10 cellular contexts compared by ENCODE assay signal in the genomic region with DNA sequence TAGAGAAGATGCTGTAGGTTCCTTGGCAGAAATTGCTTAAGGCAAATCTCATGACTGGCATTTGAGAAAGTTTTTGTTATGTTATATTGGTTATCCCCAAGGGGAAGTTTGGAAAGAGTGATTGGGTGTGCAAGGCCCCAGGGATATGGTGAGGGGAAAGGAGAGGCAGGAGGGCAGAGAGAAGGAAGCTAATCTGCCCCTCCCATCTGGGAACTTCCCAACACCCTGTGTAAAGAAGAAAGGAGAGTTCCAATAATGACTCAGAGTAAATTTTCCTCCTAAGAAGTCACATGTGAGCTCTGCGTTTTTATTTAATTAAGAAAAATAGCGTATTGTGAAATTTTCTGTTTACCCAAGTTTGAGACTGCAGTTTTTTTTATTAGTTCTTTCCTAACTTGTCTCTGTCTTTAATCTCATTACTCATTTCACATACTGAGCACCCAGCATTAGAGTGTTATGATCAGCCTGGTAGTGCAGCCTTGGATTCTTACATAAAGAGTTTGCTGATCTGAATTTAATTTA. TPM values are rescaled to one million over a fixed set of nuclear protein-coding genes. Genes with fewer than 3 reads are reported as not detected.
DNase-seq lines count a peak whose midpoint lies in the region; ATAC-seq and TF ChIP-seq lines count a peak whose summit lies in the region.
"Had no signal": no experiment of that assay in that cellular context is flagged by ENCODE, and none has a peak within 500 bp of the region (broad histone marks: within the 10 kb centered on the region; RNA-seq: fewer than 3 reads in every experiment).

No MANE protein-coding gene starts in this region.

- no peaks in the 10 kb centered on the region for H3K9me3 Mint-ChIP-seq in activated naive CD8-positive, alpha-beta T cell treated with anti-CD3 and anti-CD28 coated beads, Interleukin-2, amount 50 U/mL, for 24 hours
- H3K9me3 Mint-ChIP-seq in activated naive CD8-positive, alpha-beta T cell treated with anti-CD3 and anti-CD28 coated beads for 36 hours: no peaks in the 10 kb centered on the region
- H3K9me3 Mint-ChIP-seq in activated B cell treated with CpG ODN at 0.5 μM for 24 hours: no peaks in the 10 kb centered on the region
- H3K9me3 Mint-ChIP-seq in H9: no peaks in the 10 kb centered on the region
- H3K9me3 Mint-ChIP-seq: activated CD4-positive, alpha-beta T cell treated with anti-CD3 and anti-CD28 coated beads, Interleukin-2, amount 10 ng/mL, durations not matched to agents 24 days and 14 days had no signal

- H3K4me3 ChIP-seq in upper lobe of right lung: no peak overlapping the region

- H2BK15ac ChIP-seq in H9 (ENCODE audit: low read depth, low read length): no peak overlapping the region

- DNase-seq in activated naive CD8-positive, alpha-beta T cell treated with anti-CD3 and anti-CD28 coated beads, Interleukin-2, amount 50 U/mL, for 24 hours: no peak
- DNase-seq in activated naive CD8-positive, alpha-beta T cell treated with anti-CD3 and anti-CD28 coated beads for 36 hours: no peak
- no peak for DNase-seq in activated B cell treated with CpG ODN at 0.5 μM for 24 hours
- DNase-seq in kidney glomerular epithelial cell (lab: John Stamatoyannopoulos, UW): peak; percentile 70
- DNase-seq in upper lobe of right lung: peak; percentile 67
- DNase-seq in H9: no peak
- DNase-seq: activated CD4-positive, alpha-beta T cell treated with anti-CD3 and anti-CD28 coated beads, Interleukin-2, amount 10 ng/mL, durations not matched to agents 24 days and 14 days; CD4-positive, alpha-beta memory T cell had no signal

- H4K5ac ChIP-seq in H9 (ENCODE audit: insufficient read length, low read depth, low read length): no peak overlapping the region

- no peak overlapping the region for H3T11ph ChIP-seq in H9 (ENCODE audit: low read length)

- H2BK12ac ChIP-seq in H9 (ENCODE audit: insufficient read length, low read depth, low read length): no peak overlapping the region

- H3K18ac ChIP-seq in H9 (ENCODE audit: insufficient read length, low read depth, low read length): no peak overlapping the region

- POLR2A ChIA-PET in activated B cell treated with CpG ODN at 0.5 μM for 24 hours (lab: Charles Lee): no interaction called here

- H3K27ac ChIP-seq in upper lobe of right lung: peak overlapping the region; percentile 74
- no peak overlapping the region for H3K27ac ChIP-seq in H9 (ENCODE audit: insufficient read length, low read depth, low read length)

- H3K9me3 ChIP-seq in upper lobe of right lung (no peaks in the 10 kb centered on the region), H9 (ENCODE audit: control insufficient read depth, low read depth, low read length) (no peaks in the 10 kb centered on the region)

- H4K8ac ChIP-seq in H9 (replicated peaks; ENCODE audit: insufficient read length, low read depth, low read length): no peak overlapping the region

- no peak overlapping the region for H4K91ac ChIP-seq in H9 (ENCODE audit: insufficient read length, low read depth, low read length)

- no peak overlapping the region for H3K4me2 ChIP-seq in H9 (ENCODE audit: insufficient read depth, insufficient read length, low read length)

- CTCF ChIA-PET in activated B cell treated with CpG ODN at 0.5 μM for 24 hours (lab: Charles Lee): interaction anchor here (0.6 to 1.1 kb wide), 2 partner anchors 40 to 196 kb away, joined by 3 read pairs; no protein-coding TSS in a partner anchor

- no peaks in the 10 kb centered on the region for H3K27me3 ChIP-seq in upper lobe of right lung
- no peaks in the 10 kb centered on the region for H3K27me3 ChIP-seq in H9 (ENCODE audit: insufficient read depth, low read length)

- ATAC-seq in activated naive CD8-positive, alpha-beta T cell treated with anti-CD3 and anti-CD28 coated beads, Interleukin-2, amount 50 U/mL, for 24 hours: peak; percentile 20
- peak; percentile 40 for ATAC-seq in activated B cell treated with CpG ODN at 0.5 μM for 24 hours (ENCODE audit: low read depth)
- ATAC-seq in upper lobe of right lung: peak; percentile 96
- ATAC-seq in GM21360 (IDR thresholded peaks at IDR 0.05; ENCODE audit: unreplicated experiment): no peak
- no peak for ATAC-seq in HG03108 (IDR thresholded peaks at IDR 0.05; ENCODE audit: unreplicated experiment)

- no peak overlapping the region for H2BK20ac ChIP-seq in H9 (ENCODE audit: low read depth, low read length, poor library complexity, severe bottlenecking)

- no peaks in the 10 kb centered on the region for H3K27me3 Mint-ChIP-seq in activated naive CD8-positive, alpha-beta T cell treated with anti-CD3 and anti-CD28 coated beads, Interleukin-2, amount 50 U/mL, for 24 hours
- H3K27me3 Mint-ChIP-seq in activated naive CD8-positive, alpha-beta T cell treated with anti-CD3 and anti-CD28 coated beads for 36 hours: peaks cover 3% of the 10 kb centered on the region
- H3K27me3 Mint-ChIP-seq in activated B cell treated with CpG ODN at 0.5 μM for 24 hours: no peaks in the 10 kb centered on the region
- no peaks in the 10 kb centered on the region for H3K27me3 Mint-ChIP-seq in H9 (ENCODE audit: low read depth)
- H3K27me3 Mint-ChIP-seq: activated CD4-positive, alpha-beta T cell treated with anti-CD3 and anti-CD28 coated beads, Interleukin-2, amount 10 ng/mL, durations not matched to agents 24 days and 14 days; CD4-positive, alpha-beta memory T cell had no signal

- intact Hi-C loops in activated B cell treated with CpG ODN at 0.5 μM for 24 hours (cut with micrococcal nuclease) (no loop called here), upper lobe of right lung (cut with DNase I) (no loop called here)

- no peaks in the 10 kb centered on the region for H4K20me1 ChIP-seq in H9 (ENCODE audit: control insufficient read depth, insufficient read depth, insufficient read length)

- H2BK5ac ChIP-seq in H9 (ENCODE audit: insufficient read length, low read length): no peak overlapping the region

- no peak overlapping the region for H3K56ac ChIP-seq in H9 (ENCODE audit: insufficient read length, low read depth, low read length)

- H3K4me1 ChIP-seq in upper lobe of right lung (peaks cover 5% of the 10 kb centered on the region), H9 (ENCODE audit: insufficient read depth, low read length) (no peaks in the 10 kb centered on the region)

- no peak overlapping the region for H3K4ac ChIP-seq in H9 (ENCODE audit: low read depth, low read length)

- no peaks in the 10 kb centered on the region for H3K23me2 ChIP-seq in H9 (ENCODE audit: insufficient read length, low read depth, low read length, poor library complexity, severe bottlenecking)

- H3K9ac ChIP-seq in H9 (ENCODE audit: extremely low read depth, insufficient read length, low read length): no peak overlapping the region

- no peak overlapping the region for H2AK5ac ChIP-seq in H9 (ENCODE audit: insufficient read length, low read length)

- H2AFZ ChIP-seq in H9 (ENCODE audit: low read length): no peak overlapping the region

- H3K4me3 Mint-ChIP-seq in activated naive CD8-positive, alpha-beta T cell treated with anti-CD3 and anti-CD28 coated beads, Interleukin-2, amount 50 U/mL, for 24 hours: no peak overlapping the region
- H3K4me3 Mint-ChIP-seq in activated naive CD8-positive, alpha-beta T cell treated with anti-CD3 and anti-CD28 coated beads for 36 hours: no peak overlapping the region
- H3K4me3 Mint-ChIP-seq in activated B cell treated with CpG ODN at 0.5 μM for 24 hours: peak overlapping the region; percentile 55
- H3K4me3 Mint-ChIP-seq in H9: no peak overlapping the region
- H3K4me3 Mint-ChIP-seq: activated CD4-positive, alpha-beta T cell treated with anti-CD3 and anti-CD28 coated beads, Interleukin-2, amount 10 ng/mL, durations not matched to agents 24 days and 14 days; CD4-positive, alpha-beta memory T cell had no signal

- no peak overlapping the region for H3K23ac ChIP-seq in H9 (ENCODE audit: insufficient read length, low read depth, low read length)

- no CpG with 5 or more reads among the region's 2 CpGs for WGBS in H9 (ENCODE audit: extremely low coverage, insufficient read length, low lambda C conversion rate)

- no peak overlapping the region for H2BK120ac ChIP-seq in H9 (ENCODE audit: low read depth, low read length, poor library complexity, severe bottlenecking)

- no peaks in the 10 kb centered on the region for H3K79me1 ChIP-seq in H9 (ENCODE audit: insufficient read depth, low read depth, low read length, poor library complexity, severe bottlenecking)

- TF ChIP-seq CTCF in activated B cell treated with CpG ODN at 0.5 μM for 24 hours (IDR thresholded peaks at IDR 0.05) (no peak), upper lobe of right lung (IDR thresholded peaks at IDR 0.05) (no peak), H9 (conservative IDR thresholded peaks at IDR 0.05) (no peak)

- no peaks in the 10 kb centered on the region for H3K79me2 ChIP-seq in H9 (ENCODE audit: insufficient read depth, low read length)

- peaks cover 4% of the 10 kb centered on the region for H3K4me1 Mint-ChIP-seq in activated naive CD8-positive, alpha-beta T cell treated with anti-CD3 and anti-CD28 coated beads, Interleukin-2, amount 50 U/mL, for 24 hours
- no peaks in the 10 kb centered on the region for H3K4me1 Mint-ChIP-seq in activated naive CD8-positive, alpha-beta T cell treated with anti-CD3 and anti-CD28 coated beads for 36 hours
- H3K4me1 Mint-ChIP-seq in activated B cell treated with CpG ODN at 0.5 μM for 24 hours (peaks cover 68% of the 10 kb centered on the region), H9 (peaks cover 5 to 9% of the 10 kb centered on the region in 2 experiments; a peak in 3 of 4 replicates)
- H3K4me1 Mint-ChIP-seq: activated CD4-positive, alpha-beta T cell treated with anti-CD3 and anti-CD28 coated beads, Interleukin-2, amount 10 ng/mL, durations not matched to agents 24 days and 14 days; CD4-positive, alpha-beta memory T cell had no signal

- H3K27ac Mint-ChIP-seq in activated naive CD8-positive, alpha-beta T cell treated with anti-CD3 and anti-CD28 coated beads, Interleukin-2, amount 50 U/mL, for 24 hours: peak overlapping the region; percentile 20
- H3K27ac Mint-ChIP-seq in activated naive CD8-positive, alpha-beta T cell treated with anti-CD3 and anti-CD28 coated beads for 36 hours: no peak overlapping the region
- H3K27ac Mint-ChIP-seq in activated B cell treated with CpG ODN at 0.5 μM for 24 hours (peak overlapping the region; percentile 72), H9 (peak overlapping the region in 1 of 3 experiments; percentile 72; a peak in 2 of 7 replicates)

- no peaks in the 10 kb centered on the region for H3K36me3 Mint-ChIP-seq in activated naive CD8-positive, alpha-beta T cell treated with anti-CD3 and anti-CD28 coated beads, Interleukin-2, amount 50 U/mL, for 24 hours (ENCODE audit: low read depth)
- no peaks in the 10 kb centered on the region for H3K36me3 Mint-ChIP-seq in activated naive CD8-positive, alpha-beta T cell treated with anti-CD3 and anti-CD28 coated beads for 36 hours
- H3K36me3 Mint-ChIP-seq in activated B cell treated with CpG ODN at 0.5 μM for 24 hours (ENCODE audit: low read depth) (no peaks in the 10 kb centered on the region), H9 (ENCODE audit: insufficient read depth in 1 of 3, low read depth in 3 of 3) (no peaks in the 10 kb centered on the region)
- H3K36me3 Mint-ChIP-seq: CD4-positive, alpha-beta memory T cell had no signal

- H3K36me3 ChIP-seq in upper lobe of right lung: no peaks in the 10 kb centered on the region

- no peak overlapping the region for H3K14ac ChIP-seq in H9 (ENCODE audit: insufficient read depth, low read length)

RNA-seq across cellular contexts. Expression of a gene that starts 3.1 kb away (rescaled TPM):
- under 1 TPM in 1 of 2 experiments, not detected in 1; 0.20 TPM for total RNA-seq in activated naive CD8-positive, alpha-beta T cell treated with anti-CD3 and anti-CD28 coated beads for 36 hours
- total RNA-seq in activated B cell treated with CpG ODN at 0.5 μM for 24 hours (43.8 and 48.0 TPM in 2 replicates), upper lobe of right lung (34.5 TPM), H9 (2021) (0.37 TPM in 1 of 2 replicates, not detected in the other)
- total RNA-seq: activated CD4-positive, alpha-beta T cell treated with anti-CD3 and anti-CD28 coated beads, Interleukin-2, amount 10 ng/mL, durations not matched to agents 24 days and 14 days had no signal

Comparison
In these comparisons a context has a peak if more than half of its experiments do, and no peak if none do; other contexts are left out.
1. ATAC-seq: peak in activated naive CD8-positive, alpha-beta T cell treated with anti-CD3 and anti-CD28 coated beads, Interleukin-2, amount 50 U/mL, for 24 hours (single experiment), activated B cell treated with CpG ODN at 0.5 μM for 24 hours (single experiment) and upper lobe of right lung (single experiment); none in GM21360 (single experiment) and HG03108 (single experiment).
2. DNase-seq: peak in kidney glomerular epithelial cell (single experiment) and upper lobe of right lung (single experiment); none in activated naive CD8-positive, alpha-beta T cell treated with anti-CD3 and anti-CD28 coated beads, Interleukin-2, amount 50 U/mL, for 24 hours (single experiment), activated naive CD8-positive, alpha-beta T cell treated with anti-CD3 and anti-CD28 coated beads for 36 hours (single experiment), activated B cell treated with CpG ODN at 0.5 μM for 24 hours (single experiment) and H9 (single experiment).
3. RNA of a gene that starts 3.1 kb away (total RNA-seq): 43.8 to 48.0 TPM in activated B cell treated with CpG ODN at 0.5 μM for 24 hours and 34.5 TPM in upper lobe of right lung (single experiment); 0.37 TPM in H9 and 0.20 TPM in activated naive CD8-positive, alpha-beta T cell treated with anti-CD3 and anti-CD28 coated beads for 36 hours; every median in the first group is over 10 times any median in the second.